In genomic region chr6:142692942-142693341, GRCh38 we compare ENCODE assay signal across 1 cellular context.
TF ChIP-seq lines count a peak whose summit lies in the region.

No MANE protein-coding gene starts in this region.

TF ChIP-seq in HEK293, 187 proteins besides CTCF, POLR2A, EP300 and RAD21 (continues in another document):
- TF ChIP-seq ZNF518A (tag by site-specific recombination; conservative IDR thresholded peaks at IDR 0.05; ENCODE audit: low read depth) (no peak), ZNF366 (tag by site-specific recombination; conservative IDR thresholded peaks at IDR 0.05) (peak; percentile 64), ZNF341 (tag by site-specific recombination; IDR thresholded peaks at IDR 0.05; ENCODE audit: low read depth) (no peak), ZEB2 (tag by site-specific recombination; IDR thresholded peaks at IDR 0.05) (peak; percentile 25; the same call in 1 of the 2 replicates), ZNF423 (tag by site-specific recombination; IDR thresholded peaks at IDR 0.05) (no peak), ZBTB48 (tag by site-specific recombination; IDR thresholded peaks at IDR 0.05) (peak; percentile 68), ZNF2 (tag by site-specific recombination; IDR thresholded peaks at IDR 0.05) (peak; percentile 90), ZIC2 (tag by site-specific recombination; IDR thresholded peaks at IDR 0.05) (0 out of 2 replicates have a peak, but pooled peaks have one; percentile 21), ZNF335 (tag by site-specific recombination; conservative IDR thresholded peaks at IDR 0.05) (0 out of 2 replicates have a peak, but pooled peaks have one; percentile 16), TSHZ1 (tag by site-specific recombination; IDR thresholded peaks at IDR 0.05; ENCODE audit: borderline replicate concordance) (no peak), SCRT1 (tag by site-specific recombination; IDR thresholded peaks at IDR 0.05; ENCODE audit: borderline replicate concordance) (no peak), HOXD13 (CRISPR knock-in tag; IDR thresholded peaks at IDR 0.05; ENCODE audit: borderline replicate concordance) (0 out of 2 replicates have a peak, but pooled peaks have one; percentile 21), ZSCAN30 (tag by site-specific recombination; IDR thresholded peaks at IDR 0.05) (peak; percentile 43; the same call in 1 of the 2 replicates), ATF2 (tag by site-specific recombination; IDR thresholded peaks at IDR 0.05; ENCODE audit: low read depth) (peak; percentile 90), ZNF624 (tag by site-specific recombination; IDR thresholded peaks at IDR 0.05) (no peak), ZNF488 (tag by site-specific recombination; IDR thresholded peaks at IDR 0.05) (no peak), ZNF214 (tag by site-specific recombination; IDR thresholded peaks at IDR 0.05; ENCODE audit: borderline replicate concordance) (no peak), PATZ1 (tag by site-specific recombination; IDR thresholded peaks at IDR 0.05) (peak; percentile 75), ZNF555 (tag by site-specific recombination; conservative IDR thresholded peaks at IDR 0.05) (no peak), SP7 (tag by site-specific recombination; IDR thresholded peaks at IDR 0.05) (0 out of 2 replicates have a peak, but pooled peaks have one; percentile 49), ZNF670 (tag by site-specific recombination; IDR thresholded peaks at IDR 0.05; ENCODE audit: low read depth) (no peak), ZNF24 (tag by site-specific recombination; IDR thresholded peaks at IDR 0.05) (no peak), PRDM1 (tag by site-specific recombination; IDR thresholded peaks at IDR 0.05) (peak; percentile 76; the same call in 1 of the 2 replicates), ZBTB17 (tag by site-specific recombination; IDR thresholded peaks at IDR 0.05) (peak; percentile 65), ZNF692 (tag by site-specific recombination; IDR thresholded peaks at IDR 0.05) (peak; percentile 31; the same call in 1 of the 2 replicates), TRIM28 (IDR thresholded peaks at IDR 0.05; ENCODE audit: borderline replicate concordance, low read length) (peak; percentile 69), IKZF3 (tag by site-specific recombination; IDR thresholded peaks at IDR 0.05) (peak; percentile 75), ZNF654 (tag by site-specific recombination; IDR thresholded peaks at IDR 0.05; ENCODE audit: low read depth) (peak; percentile 97), KLF10 (tag by site-specific recombination; IDR thresholded peaks at IDR 0.05) (no peak), ZNF19 (tag by site-specific recombination; IDR thresholded peaks at IDR 0.05; ENCODE audit: low read depth) (no peak), ZNF629 (tag by site-specific recombination; IDR thresholded peaks at IDR 0.05) (peak; percentile 60), ZNF391 (tag by site-specific recombination; IDR thresholded peaks at IDR 0.05; ENCODE audit: borderline replicate concordance, low read depth) (peak; percentile 50; the same call in 1 of the 2 replicates)
- TF ChIP-seq, protein P1, sequence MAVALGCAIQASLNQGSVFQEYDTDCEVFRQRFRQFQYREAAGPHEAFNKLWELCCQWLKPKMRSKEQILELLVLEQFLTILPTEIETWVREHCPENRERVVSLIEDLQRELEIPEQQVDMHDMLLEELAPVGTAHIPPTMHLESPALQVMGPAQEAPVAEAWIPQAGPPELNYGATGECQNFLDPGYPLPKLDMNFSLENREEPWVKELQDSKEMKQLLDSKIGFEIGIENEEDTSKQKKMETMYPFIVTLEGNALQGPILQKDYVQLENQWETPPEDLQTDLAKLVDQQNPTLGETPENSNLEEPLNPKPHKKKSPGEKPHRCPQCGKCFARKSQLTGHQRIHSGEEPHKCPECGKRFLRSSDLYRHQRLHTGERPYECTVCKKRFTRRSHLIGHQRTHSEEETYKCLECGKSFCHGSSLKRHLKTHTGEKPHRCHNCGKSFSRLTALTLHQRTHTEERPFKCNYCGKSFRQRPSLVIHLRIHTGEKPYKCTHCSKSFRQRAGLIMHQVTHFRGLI (tag by site-specific recombination; IDR thresholded peaks at IDR 0.05) = no peak
- TF ChIP-seq, protein P2, sequence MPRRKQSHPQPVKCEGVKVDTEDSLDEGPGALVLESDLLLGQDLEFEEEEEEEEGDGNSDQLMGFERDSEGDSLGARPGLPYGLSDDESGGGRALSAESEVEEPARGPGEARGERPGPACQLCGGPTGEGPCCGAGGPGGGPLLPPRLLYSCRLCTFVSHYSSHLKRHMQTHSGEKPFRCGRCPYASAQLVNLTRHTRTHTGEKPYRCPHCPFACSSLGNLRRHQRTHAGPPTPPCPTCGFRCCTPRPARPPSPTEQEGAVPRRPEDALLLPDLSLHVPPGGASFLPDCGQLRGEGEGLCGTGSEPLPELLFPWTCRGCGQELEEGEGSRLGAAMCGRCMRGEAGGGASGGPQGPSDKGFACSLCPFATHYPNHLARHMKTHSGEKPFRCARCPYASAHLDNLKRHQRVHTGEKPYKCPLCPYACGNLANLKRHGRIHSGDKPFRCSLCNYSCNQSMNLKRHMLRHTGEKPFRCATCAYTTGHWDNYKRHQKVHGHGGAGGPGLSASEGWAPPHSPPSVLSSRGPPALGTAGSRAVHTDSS (tag by site-specific recombination; IDR thresholded peaks at IDR 0.05) = 0 out of 2 replicates have a peak, but pooled peaks have one; percentile 38
- TF ChIP-seq, protein P3, sequence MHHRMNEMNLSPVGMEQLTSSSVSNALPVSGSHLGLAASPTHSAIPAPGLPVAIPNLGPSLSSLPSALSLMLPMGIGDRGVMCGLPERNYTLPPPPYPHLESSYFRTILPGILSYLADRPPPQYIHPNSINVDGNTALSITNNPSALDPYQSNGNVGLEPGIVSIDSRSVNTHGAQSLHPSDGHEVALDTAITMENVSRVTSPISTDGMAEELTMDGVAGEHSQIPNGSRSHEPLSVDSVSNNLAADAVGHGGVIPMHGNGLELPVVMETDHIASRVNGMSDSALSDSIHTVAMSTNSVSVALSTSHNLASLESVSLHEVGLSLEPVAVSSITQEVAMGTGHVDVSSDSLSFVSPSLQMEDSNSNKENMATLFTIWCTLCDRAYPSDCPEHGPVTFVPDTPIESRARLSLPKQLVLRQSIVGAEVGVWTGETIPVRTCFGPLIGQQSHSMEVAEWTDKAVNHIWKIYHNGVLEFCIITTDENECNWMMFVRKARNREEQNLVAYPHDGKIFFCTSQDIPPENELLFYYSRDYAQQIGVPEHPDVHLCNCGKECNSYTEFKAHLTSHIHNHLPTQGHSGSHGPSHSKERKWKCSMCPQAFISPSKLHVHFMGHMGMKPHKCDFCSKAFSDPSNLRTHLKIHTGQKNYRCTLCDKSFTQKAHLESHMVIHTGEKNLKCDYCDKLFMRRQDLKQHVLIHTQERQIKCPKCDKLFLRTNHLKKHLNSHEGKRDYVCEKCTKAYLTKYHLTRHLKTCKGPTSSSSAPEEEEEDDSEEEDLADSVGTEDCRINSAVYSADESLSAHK (tag by site-specific recombination; IDR thresholded peaks at IDR 0.05) = no peak
